Comparison of ENCODE assay signal across 8 cellular contexts in genomic region chr14:56333361-56334279, GRCh38.
DNase-seq lines count a peak whose midpoint lies in the region; ATAC-seq and TF ChIP-seq lines count a peak whose summit lies in the region.

No MANE protein-coding gene starts in this region.

- peaks cover 5% of the 10 kb centered on the region for H3K4me1 ChIP-seq in hepatocyte (ENCODE audit: insufficient read depth)

- H3K4me3 ChIP-seq in SU-DHL-6 (ENCODE audit: insufficient read depth, low read length, poor library complexity, severe bottlenecking) (no peak overlapping the region), hepatocyte (no peak overlapping the region)

- H3K9me2 ChIP-seq in SU-DHL-6 (replicated peaks; ENCODE audit: insufficient read depth, low read length) (no peaks in the 10 kb centered on the region), hepatocyte (replicated peaks; ENCODE audit: insufficient read depth) (no peaks in the 10 kb centered on the region)

- no peaks in the 10 kb centered on the region for H3K27me3 ChIP-seq in SU-DHL-6 (ENCODE audit: low read length)
- H3K27me3 ChIP-seq in hepatocyte, result no peaks in the 10 kb centered on the region

- H3K4me2 ChIP-seq in SU-DHL-6 (ENCODE audit: low read depth, low read length, poor library complexity, severe bottlenecking), result no peak overlapping the region
- H3K4me2 ChIP-seq in hepatocyte, result no peak overlapping the region

- H3K9me3 ChIP-seq in SU-DHL-6 (ENCODE audit: insufficient read depth, low read length) (no peaks in the 10 kb centered on the region), hepatocyte (ENCODE audit: low read depth) (no peaks in the 10 kb centered on the region)

- 72% methylated on average over 9 of the region's 9 CpGs for WGBS in hepatocyte (ENCODE audit: low lambda C conversion rate, missing lambda C conversion rate)

- H3K79me2 ChIP-seq in SU-DHL-6 (ENCODE audit: insufficient read depth, low read length) (no peaks in the 10 kb centered on the region), hepatocyte (no peaks in the 10 kb centered on the region)

- TF ChIP-seq CTCF in SU-DHL-6 (IDR thresholded peaks at IDR 0.05; ENCODE audit: insufficient read depth, low read length, poor library complexity, severe bottlenecking) (no peak), hepatocyte (IDR thresholded peaks at IDR 0.05; ENCODE audit: poor library complexity) (no peak)

- DNase-seq in AG08396 (ENCODE audit: low spot score), result peak; percentile 61
- DNase-seq in LHCN-M2 (ENCODE audit: low read depth), result peak; percentile 83
- peak; percentile 43 for DNase-seq in hepatocyte (ENCODE audit: low spot score)
- DNase-seq in NCI-H1048 (lab: John Stamatoyannopoulos, UW), result no peak
- no peak for DNase-seq in T-helper 9 cell

- no peak for ATAC-seq in GM21528 (IDR thresholded peaks at IDR 0.05; ENCODE audit: low FRiP score, unreplicated experiment)
- no peak for ATAC-seq in HG03565 (IDR thresholded peaks at IDR 0.05; ENCODE audit: unreplicated experiment)

- H4K20me1 ChIP-seq in SU-DHL-6 (ENCODE audit: low read depth, low read length) (no peaks in the 10 kb centered on the region), hepatocyte (ENCODE audit: insufficient read depth, poor library complexity, severe bottlenecking) (no peaks in the 10 kb centered on the region)

- H3F3A ChIP-seq in SU-DHL-6 (ENCODE audit: insufficient read depth), result no peaks in the 10 kb centered on the region

- no peaks in the 10 kb centered on the region for H3K36me3 ChIP-seq in SU-DHL-6 (ENCODE audit: low read length)
- H3K36me3 ChIP-seq in hepatocyte (replicated peaks; ENCODE audit: insufficient read depth, low read depth), result no peaks in the 10 kb centered on the region

- H3K27ac ChIP-seq in SU-DHL-6 (ENCODE audit: low read depth, low read length) (no peak overlapping the region), hepatocyte (peak overlapping the region; percentile 70)

- H2AFZ ChIP-seq in SU-DHL-6 (ENCODE audit: low read depth, low read length, severe bottlenecking) (peak overlapping the region; percentile 8), hepatocyte (no peak overlapping the region)

- no peak overlapping the region for H3K9ac ChIP-seq in SU-DHL-6 (ENCODE audit: low read length)

Comparison
In these comparisons a context has a peak if more than half of its experiments do, and no peak if none do; other contexts are left out.
1. DNase-seq: peak in AG08396 (single experiment), LHCN-M2 (single experiment) and hepatocyte (single experiment); none in NCI-H1048 (single experiment) and T-helper 9 cell (single experiment).